31 cellular contexts compared by ENCODE assay signal in the genomic region with DNA sequence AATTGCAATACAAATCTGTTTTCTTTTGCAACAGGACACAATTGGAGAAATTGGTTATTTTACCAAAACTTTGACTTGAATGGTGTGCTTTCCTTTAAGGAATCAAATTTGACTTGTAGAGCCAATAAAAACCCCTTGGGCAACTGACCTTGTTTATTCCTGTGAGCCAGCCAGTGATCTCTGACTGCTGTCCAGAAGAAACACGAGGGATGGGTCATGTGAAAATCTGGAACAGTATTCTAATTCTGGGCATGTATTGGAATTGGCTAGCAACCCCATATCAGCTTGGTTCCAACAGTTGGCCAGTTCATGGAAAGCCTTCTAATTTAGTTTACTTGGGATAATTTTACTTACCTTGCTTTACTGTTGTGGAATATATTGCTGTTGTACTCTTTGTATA. TPM values are rescaled to one million over a fixed set of nuclear protein-coding genes. Genes with fewer than 3 reads are reported as not detected.
A peak's percentile ranks its signal among the peaks of the same experiment; 100 is the strongest.
DNase-seq lines count a peak whose midpoint lies in the region; ATAC-seq and TF ChIP-seq lines count a peak whose summit lies in the region.
"Had no signal": no experiment of that assay in that cellular context is flagged by ENCODE, and none has a peak within 500 bp of the region (broad histone marks: within the 10 kb centered on the region; RNA-seq: fewer than 3 reads in every experiment).

No MANE protein-coding gene starts in this region.

- no peaks in the 10 kb centered on the region for H3K4me1 ChIP-seq in thyroid gland

- no peak for ATAC-seq in activated CD8-positive, alpha-beta T cell treated with anti-CD3 and anti-CD28 coated beads for 36 hours
- ATAC-seq in omental fat pad (ENCODE audit: low FRiP score): no peak
- ATAC-seq: activated T-helper 17 cell treated with anti-CD3 and anti-CD28 coated beads, Interleukin-2, amount 50 U/mL, for 72 hours; K562; naive thymus-derived CD8-positive, alpha-beta T cell; right cardiac atrium; WTC11 had no signal

- CTCF ChIA-PET in activated CD8-positive, alpha-beta T cell treated with anti-CD3 and anti-CD28 coated beads for 36 hours (lab: Charles Lee): interaction anchor here (1.8 kb wide), 1 partner anchor 10 kb away, joined by 4 read pairs; no protein-coding TSS in a partner anchor

- H3K27me3 ChIP-seq in dorsolateral prefrontal cortex (no peaks in the 10 kb centered on the region), layer of hippocampus (ENCODE audit: control insufficient read depth, insufficient read depth, low read length) (no peaks in the 10 kb centered on the region), thyroid gland (no peaks in the 10 kb centered on the region)

- intact Hi-C loops in dorsolateral prefrontal cortex (cut with DNase I): no loop called here
- intact Hi-C loops in activated CD8-positive, alpha-beta T cell treated with anti-CD3 and anti-CD28 coated beads for 36 hours (cut with micrococcal nuclease): no loop called here
- intact Hi-C loops in thyroid gland (cut with DNase I): no loop called here

- in situ Hi-C loops in G401 (cut with HindIII; ENCODE audit: low sequenced_read_pairs): no loop called here

- H3K27ac Mint-ChIP-seq in activated CD8-positive, alpha-beta T cell treated with anti-CD3 and anti-CD28 coated beads for 36 hours: no peak overlapping the region
- H3K27ac Mint-ChIP-seq: activated naive CD8-positive, alpha-beta T cell treated with anti-CD3 and anti-CD28 coated beads for 36 hours; activated T-helper 17 cell treated with anti-CD3 and anti-CD28 coated beads, Interleukin-2, amount 50 U/mL, for 72 hours; naive thymus-derived CD8-positive, alpha-beta T cell; type B pancreatic cell; WTC11 had no signal

- no peak for TF ChIP-seq POLR2A in thyroid gland (IDR thresholded peaks at IDR 0.05)

- H3K4me3 Mint-ChIP-seq in activated CD8-positive, alpha-beta T cell treated with anti-CD3 and anti-CD28 coated beads for 36 hours: no peak overlapping the region
- H3K4me3 Mint-ChIP-seq: activated naive CD8-positive, alpha-beta T cell treated with anti-CD3 and anti-CD28 coated beads for 36 hours; activated T-helper 17 cell treated with anti-CD3 and anti-CD28 coated beads, Interleukin-2, amount 50 U/mL, for 72 hours; naive thymus-derived CD8-positive, alpha-beta T cell; type B pancreatic cell; WTC11 had no signal

- TF ChIP-seq CTCF in dorsolateral prefrontal cortex (IDR thresholded peaks at IDR 0.05 in 54 of 56, conservative IDR thresholded peaks at IDR 0.05 in 2 of 56; ENCODE audit: low read depth in 1 of 56, partially characterized antibody in 56 of 56): no peak
- no peak for TF ChIP-seq CTCF in activated CD8-positive, alpha-beta T cell treated with anti-CD3 and anti-CD28 coated beads for 36 hours (IDR thresholded peaks at IDR 0.05)
- TF ChIP-seq CTCF in omental fat pad (IDR thresholded peaks at IDR 0.05): no peak
- TF ChIP-seq CTCF in thyroid gland (IDR thresholded peaks at IDR 0.05): no peak

- no peaks in the 10 kb centered on the region for H3K36me3 ChIP-seq in thyroid gland

- peak overlapping the region; percentile 35 to 100 (median 100) for H3K27ac ChIP-seq in dorsolateral prefrontal cortex
- H3K27ac ChIP-seq in layer of hippocampus (ENCODE audit: low read depth, low read length): peak overlapping the region; percentile 80
- H3K27ac ChIP-seq in thyroid gland: no peak overlapping the region

- WGBS in thyroid gland, 2 donors: 43 to 60% methylated on average over 1 of the region's 1 CpG

- peaks cover 7% of the 10 kb centered on the region for H3K27me3 Mint-ChIP-seq in activated CD8-positive, alpha-beta T cell treated with anti-CD3 and anti-CD28 coated beads for 36 hours
- H3K27me3 Mint-ChIP-seq: type B pancreatic cell had no signal

- H3K4me1 Mint-ChIP-seq in activated CD8-positive, alpha-beta T cell treated with anti-CD3 and anti-CD28 coated beads for 36 hours (ENCODE audit: low read depth): no peaks in the 10 kb centered on the region
- H3K4me1 Mint-ChIP-seq: activated naive CD8-positive, alpha-beta T cell treated with anti-CD3 and anti-CD28 coated beads for 36 hours; activated T-helper 17 cell treated with anti-CD3 and anti-CD28 coated beads, Interleukin-2, amount 50 U/mL, for 72 hours; naive thymus-derived CD8-positive, alpha-beta T cell; WTC11 had no signal

- no peaks in the 10 kb centered on the region for H3K9me3 Mint-ChIP-seq in activated CD8-positive, alpha-beta T cell treated with anti-CD3 and anti-CD28 coated beads for 36 hours
- H3K9me3 Mint-ChIP-seq: activated naive CD8-positive, alpha-beta T cell treated with anti-CD3 and anti-CD28 coated beads for 36 hours; activated T-helper 17 cell treated with anti-CD3 and anti-CD28 coated beads, Interleukin-2, amount 50 U/mL, for 72 hours; naive thymus-derived CD8-positive, alpha-beta T cell; type B pancreatic cell had no signal

- POLR2A ChIA-PET in activated CD8-positive, alpha-beta T cell treated with anti-CD3 and anti-CD28 coated beads for 36 hours (lab: Charles Lee): interaction anchor here (0.8 kb wide), 1 partner anchor 16 kb away, joined by 3 read pairs; no protein-coding TSS in a partner anchor

- H3K36me3 Mint-ChIP-seq in activated CD8-positive, alpha-beta T cell treated with anti-CD3 and anti-CD28 coated beads for 36 hours (ENCODE audit: low read depth): no peaks in the 10 kb centered on the region
- H3K36me3 Mint-ChIP-seq: activated naive CD8-positive, alpha-beta T cell treated with anti-CD3 and anti-CD28 coated beads for 36 hours; naive thymus-derived CD8-positive, alpha-beta T cell; type B pancreatic cell had no signal

- H3K4me3 ChIP-seq in dorsolateral prefrontal cortex (no peak overlapping the region), thyroid gland (replicated peaks in 1 of 3) (no peak overlapping the region)
- H3K4me3 ChIP-seq: K562 had no signal

- peak; percentile 33 for DNase-seq in G401 (ENCODE audit: low spot score)
- peak in 6 of 10 donors; percentile 27 to 65 (median 40) for DNase-seq in dorsolateral prefrontal cortex
- peak; percentile 94 for DNase-seq in superior temporal gyrus (ENCODE audit: extremely low spot score)
- no peak for DNase-seq in activated T-cell treated with anti-CD3 and anti-CD28 coated beads, Interleukin-2, amount 50 U/mL, for 1 hour
- DNase-seq in activated CD8-positive, alpha-beta T cell treated with anti-CD3 and anti-CD28 coated beads for 36 hours: no peak
- DNase-seq in omental fat pad (ENCODE audit: low spot score): no peak
- DNase-seq in thyroid gland: no peak
- DNase-seq: activated CD4-positive, alpha-beta T cell treated with anti-CD3 and anti-CD28 coated beads, Interleukin-2, amount 50 U/mL, for 1 hour; activated naive CD8-positive, alpha-beta T cell treated with anti-CD3 and anti-CD28 coated beads for 36 hours; DND-41; effector memory CD4-positive, alpha-beta T cell; erythroblast; naive thymus-derived CD8-positive, alpha-beta T cell; NCI-H446; stimulated activated CD4-positive, alpha-beta T cell treated with anti-CD3 and anti-CD28 coated beads, Interleukin-12 subunit alpha, Interleukin-12 subunit beta, amount 100 ng/mL, for 4 hours; stimulated activated CD4-positive, alpha-beta T cell treated with anti-CD3 and anti-CD28 coated beads, Interleukin-4, amount 100 ng/mL, for 4 hours; stimulated activated naive CD4-positive, alpha-beta T cell treated with Interleukin-2 at 50 U/mL for 16 hours had no signal

- H3K9me3 ChIP-seq in thyroid gland: no peaks in the 10 kb centered on the region

RNA-seq across cellular contexts. Expression of a gene that starts 19.1 kb away (rescaled TPM):
- total RNA-seq in G401 (2014; rRNA removed; shearing (Covaris generic)): not detected in 2 replicates
- total RNA-seq in dorsolateral prefrontal cortex (100 to 1,000 TPM in 90 of 120 experiments, 10 to 100 TPM in 30; 39.4 to 400 (median 145) TPM), omental fat pad (not detected), thyroid gland (10 to 100 TPM; 15.7 to 64.1 (median 32.4) TPM)
- not detected for total RNA-seq in activated CD8-positive, alpha-beta T cell treated with anti-CD3 and anti-CD28 coated beads for 36 hours
- total RNA-seq: A673; activated naive CD8-positive, alpha-beta T cell treated with anti-CD3 and anti-CD28 coated beads for 36 hours; activated T-helper 17 cell treated with anti-CD3 and anti-CD28 coated beads, Interleukin-2, amount 50 U/mL, for 72 hours; chondrocyte; glomerular endothelial cell; H1; HT1080; K562; MCF 10A; naive thymus-derived CD8-positive, alpha-beta T cell; OCI-LY7; osteocyte had no signal

RNA-seq across cellular contexts. Expression of a gene that starts 36.4 kb away (rescaled TPM):
- not detected in 2 replicates for total RNA-seq in G401 (2014; rRNA removed; shearing (Covaris generic))
- total RNA-seq in dorsolateral prefrontal cortex (under 1 TPM in 16 of 120 experiments, not detected in 104; 0.16 to 0.51 (median 0.24) TPM), omental fat pad (under 1 TPM in 1 of 4 donors, not detected in 3; 0.19 TPM), thyroid gland (not detected)
- not detected for total RNA-seq in activated CD8-positive, alpha-beta T cell treated with anti-CD3 and anti-CD28 coated beads for 36 hours
- total RNA-seq: A673; activated naive CD8-positive, alpha-beta T cell treated with anti-CD3 and anti-CD28 coated beads for 36 hours; activated T-helper 17 cell treated with anti-CD3 and anti-CD28 coated beads, Interleukin-2, amount 50 U/mL, for 72 hours; chondrocyte; glomerular endothelial cell; H1; HT1080; K562; MCF 10A; naive thymus-derived CD8-positive, alpha-beta T cell; OCI-LY7; osteocyte; WTC11 had no signal

RNA-seq across cellular contexts. Expression of a gene that starts 51.4 kb away (rescaled TPM):
- total RNA-seq in G401 (2014; rRNA removed; shearing (Covaris generic)): 1.4 and 3.3 TPM in 2 replicates
- total RNA-seq in dorsolateral prefrontal cortex (10 to 100 TPM in 9 of 120 experiments, 1 to 10 TPM in 110, under 1 TPM in 1; 0.52 to 15.0 (median 6.0) TPM), omental fat pad (1 to 10 TPM; 1.1 to 2.6 (median 1.9) TPM), thyroid gland (1 to 10 TPM; 4.0 to 7.7 (median 6.0) TPM)
- under 1 TPM in 1 of 2 experiments, not detected in 1; 0.29 TPM for total RNA-seq in activated CD8-positive, alpha-beta T cell treated with anti-CD3 and anti-CD28 coated beads for 36 hours
- total RNA-seq: A673, H1, HT1080 had no signal

Comparison
In these comparisons a context has a peak if more than half of its experiments do, and no peak if none do; other contexts are left out.
1. DNase-seq: peak in G401 (single experiment), dorsolateral prefrontal cortex (6 of 10) and superior temporal gyrus (single experiment); none in activated T-cell treated with anti-CD3 and anti-CD28 coated beads, Interleukin-2, amount 50 U/mL, for 1 hour (single experiment), activated CD8-positive, alpha-beta T cell treated with anti-CD3 and anti-CD28 coated beads for 36 hours (single experiment), omental fat pad (single experiment) and thyroid gland (0 of 2).
2. H3K27ac ChIP-seq: peak in dorsolateral prefrontal cortex (59 of 59) and layer of hippocampus (single experiment); none in thyroid gland (0 of 3).
3. RNA of a gene that starts 19.1 kb away (total RNA-seq): 39.4 to 400 TPM in dorsolateral prefrontal cortex and 15.7 to 64.1 TPM in thyroid gland; not detected in omental fat pad, not detected in G401 and not detected in activated CD8-positive, alpha-beta T cell treated with anti-CD3 and anti-CD28 coated beads for 36 hours; every median in the first group is over 10 times any median in the second.